Comparison of ENCODE assay signal across 14 cellular contexts in genomic region chr2:12270876-12271588, GRCh38.
DNase-seq lines count a peak whose midpoint lies in the region; ATAC-seq and TF ChIP-seq lines count a peak whose summit lies in the region.
"Had no signal": no experiment of that assay in that cellular context is flagged by ENCODE, and none has a peak within 500 bp of the region (broad histone marks: within the 10 kb centered on the region; RNA-seq: fewer than 3 reads in every experiment).

No MANE protein-coding gene starts in this region.

- H3K27ac ChIP-seq in brain microvascular endothelial cell: no peak overlapping the region
- H3K27ac ChIP-seq: esophagus squamous epithelium had no signal

- H3K4me3 Mint-ChIP-seq in immature natural killer cell: peak overlapping the region in 4 of 5 donors; percentile 7 to 60 (median 24)

- ATAC-seq in GM18861 (IDR thresholded peaks at IDR 0.05; ENCODE audit: unreplicated experiment) (peak; percentile 59), GM21619 (IDR thresholded peaks at IDR 0.05; ENCODE audit: unreplicated experiment) (peak; percentile 63), HG03565 (IDR thresholded peaks at IDR 0.05; ENCODE audit: unreplicated experiment) (peak; percentile 85), GM21825 (IDR thresholded peaks at IDR 0.05; ENCODE audit: unreplicated experiment) (no peak)
- ATAC-seq: left colon had no signal

- in situ Hi-C loops in brain microvascular endothelial cell (cut with HindIII; ENCODE audit: low pct_ligation_motif_present, low sequenced_read_pairs): no loop called here

- H3K36me3 Mint-ChIP-seq in immature natural killer cell: peaks cover 3 to 7% (median 4%) of the 10 kb centered on the region in 3 donors

- peaks cover 2 to 5% (median 3%) of the 10 kb centered on the region in 3 donors for H3K27me3 Mint-ChIP-seq in immature natural killer cell (ENCODE audit: low read depth in 3 of 3)
- H3K27me3 Mint-ChIP-seq: progenitor cell of endocrine pancreas had no signal

- H3K9me3 Mint-ChIP-seq in immature natural killer cell: no peaks in the 10 kb centered on the region

- no peaks in the 10 kb centered on the region for H3K27me3 ChIP-seq in brain microvascular endothelial cell (replicated peaks)
- H3K27me3 ChIP-seq: esophagus squamous epithelium had no signal

- no peak for TF ChIP-seq CTCF in brain microvascular endothelial cell (IDR thresholded peaks at IDR 0.05; ENCODE audit: low read depth, low read length, missing control alignments)

- no peak overlapping the region for H3K4me3 ChIP-seq in brain microvascular endothelial cell (ENCODE audit: low read depth, low read length)
- H3K4me3 ChIP-seq: esophagus squamous epithelium had no signal

- no peak for DNase-seq in immature natural killer cell
- DNase-seq in NCI-H2081 treated with DMSO at 0.1 percent for 48 hours (lab: John Stamatoyannopoulos, UW): no peak
- DNase-seq in NCI-H2227 (lab: John Stamatoyannopoulos, UW; ENCODE audit: unreplicated experiment): no peak
- DNase-seq in brain microvascular endothelial cell: no peak
- DNase-seq: aorta, esophagus squamous epithelium, IMR-90, left colon, NCI-H524 had no signal

- no peaks in the 10 kb centered on the region for H3K36me3 ChIP-seq in brain microvascular endothelial cell (replicated peaks)
- H3K36me3 ChIP-seq: esophagus squamous epithelium had no signal

- H3K4me1 Mint-ChIP-seq in immature natural killer cell: peaks cover 0 to 8% of the 10 kb centered on the region in 2 donors

- no peak overlapping the region for H3K27ac Mint-ChIP-seq in immature natural killer cell
- H3K27ac Mint-ChIP-seq: progenitor cell of endocrine pancreas had no signal
